1 cellular context compared by ENCODE assay signal in genomic region chr15:45113380-45113990, GRCh38.
A peak's percentile ranks its signal among the peaks of the same experiment; 100 is the strongest.
TF ChIP-seq lines count a peak whose summit lies in the region.

No MANE protein-coding gene starts in this region.

TF ChIP-seq in endothelial cell of umbilical vein, 7 proteins besides CTCF, POLR2A, EP300 and RAD21:
- TF ChIP-seq EZH2 (IDR thresholded peaks at IDR 0.05; ENCODE audit: borderline replicate concordance, low read depth, low read length, severe bottlenecking) (peak; percentile 68), JUN (IDR thresholded peaks at IDR 0.05; ENCODE audit: borderline replicate concordance, insufficient read depth, insufficient read length, low read depth) (no peak)
